9 cellular contexts compared by ENCODE assay signal in the genomic region with DNA sequence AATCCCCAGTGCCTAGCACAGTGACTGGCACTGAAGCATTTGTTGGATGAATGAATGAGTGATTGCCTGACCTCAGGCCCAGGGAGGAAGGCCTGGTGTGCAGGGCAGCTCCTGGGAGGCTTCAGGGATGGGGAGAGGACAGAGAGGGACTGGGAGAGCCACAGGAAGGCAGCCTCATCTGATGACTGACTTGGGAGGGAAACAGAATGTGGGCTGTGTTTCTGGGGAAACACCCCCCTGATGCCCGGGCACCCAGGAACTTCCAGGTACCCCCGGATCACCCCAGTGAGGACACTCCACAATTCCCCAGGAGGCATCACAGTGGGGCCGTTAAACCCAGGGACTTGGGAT.
DNase-seq lines count a peak whose midpoint lies in the region; ATAC-seq and TF ChIP-seq lines count a peak whose summit lies in the region.
"Had no signal": no experiment of that assay in that cellular context is flagged by ENCODE, and none has a peak within 500 bp of the region (broad histone marks: within the 10 kb centered on the region; RNA-seq: fewer than 3 reads in every experiment).

No MANE protein-coding gene starts in this region.

- H3K36me3 Mint-ChIP-seq in activated naive CD4-positive, alpha-beta T cell treated with anti-CD3 and anti-CD28 coated beads, Interleukin-2, amount 10 ng/mL, durations not matched to agents 7 days and 5 days, result peaks cover 9% of the 10 kb centered on the region
- H3K36me3 Mint-ChIP-seq in naive B cell, result peaks cover 0 to 6% of the 10 kb centered on the region in 2 donors
- H3K36me3 Mint-ChIP-seq in type B pancreatic cell, result no peaks in the 10 kb centered on the region

- H3K4me3 ChIP-seq in mammary epithelial cell (replicated peaks in 1 of 3; ENCODE audit: insufficient read depth in 1 of 3, low read depth in 2 of 3, low read length in 3 of 3) (no peak overlapping the region), BE2C (ENCODE audit: low read depth, low read length) (no peak overlapping the region)

- peak overlapping the region; percentile 58 for H3K4me3 Mint-ChIP-seq in activated naive CD4-positive, alpha-beta T cell treated with anti-CD3 and anti-CD28 coated beads, Interleukin-2, amount 10 ng/mL, durations not matched to agents 7 days and 5 days
- H3K4me3 Mint-ChIP-seq in naive B cell, result peak overlapping the region; percentile 57 to 92 (median 82)
- H3K4me3 Mint-ChIP-seq in type B pancreatic cell, result peak overlapping the region; percentile 83

- peak overlapping the region; percentile 84 for H3K27ac Mint-ChIP-seq in activated naive CD4-positive, alpha-beta T cell treated with anti-CD3 and anti-CD28 coated beads, Interleukin-2, amount 10 ng/mL, durations not matched to agents 7 days and 5 days
- peak overlapping the region in 4 of 6 donors; percentile 70 to 95 (median 90) for H3K27ac Mint-ChIP-seq in naive B cell
- peak overlapping the region; percentile 93 for H3K27ac Mint-ChIP-seq in type B pancreatic cell

- no TSS peak for BruUV-seq in mammary epithelial cell (replicated peaks; lab: Mats Ljungman, UMichigan)

- no peak for ATAC-seq in naive B cell (ENCODE audit: low read depth in 2 of 2)

- H3K4me2 ChIP-seq in mammary epithelial cell (ENCODE audit: insufficient read depth, low read depth, low read length), result no peak overlapping the region

- dilution Hi-C loops in mammary epithelial cell (cut with HindIII; ENCODE audit: low sequenced_read_pairs), result no loop called here

- 17% methylated on average over 1 of the region's 3 CpGs for WGBS in mammary epithelial cell (ENCODE audit: low coverage, missing lambda C conversion rate)

- in situ Hi-C loops in mammary epithelial cell (cut with MboI; ENCODE audit: low sequenced_read_pairs in 2 of 2), result loop anchor here in 1 of 2 donors (25.0 kb wide), 1 partner anchor 350 kb away; no protein-coding TSS in a partner anchor

- CTCF ChIA-PET in activated naive CD4-positive, alpha-beta T cell treated with anti-CD3 and anti-CD28 coated beads, Interleukin-2, amount 10 ng/mL, durations not matched to agents 7 days and 5 days (lab: Charles Lee), result no interaction called here
- CTCF ChIA-PET in mammary epithelial cell (lab: Charles Lee; ENCODE audit: low non-redundant PET), result no interaction called here

- TF ChIP-seq CTCF in mammary epithelial cell (conservative IDR thresholded peaks at IDR 0.05 in 1 of 2, IDR thresholded peaks at IDR 0.05 in 1 of 2; ENCODE audit: extremely low read depth in 1 of 2, insufficient read depth in 1 of 2, low read depth in 1 of 2, low read length in 2 of 2), result no peak
- no peak for TF ChIP-seq CTCF in type B pancreatic cell (conservative IDR thresholded peaks at IDR 0.05)
- TF ChIP-seq CTCF in BE2C (IDR thresholded peaks at IDR 0.05; ENCODE audit: low read depth, low read length), result no peak

- peaks cover 55% of the 10 kb centered on the region for H3K27me3 Mint-ChIP-seq in activated naive CD4-positive, alpha-beta T cell treated with anti-CD3 and anti-CD28 coated beads, Interleukin-2, amount 10 ng/mL, durations not matched to agents 7 days and 5 days
- H3K27me3 Mint-ChIP-seq in naive B cell (peaks cover 10 to 39% (median 27%) of the 10 kb centered on the region in 3 donors), type B pancreatic cell (no peaks in the 10 kb centered on the region)

- no peaks in the 10 kb centered on the region for H3K9me3 Mint-ChIP-seq in activated naive CD4-positive, alpha-beta T cell treated with anti-CD3 and anti-CD28 coated beads, Interleukin-2, amount 10 ng/mL, durations not matched to agents 7 days and 5 days
- no peaks in the 10 kb centered on the region for H3K9me3 Mint-ChIP-seq in naive B cell
- H3K9me3 Mint-ChIP-seq in type B pancreatic cell, result no peaks in the 10 kb centered on the region

- DNase-seq in activated naive CD4-positive, alpha-beta T cell treated with anti-CD3 and anti-CD28 coated beads, Interleukin-2, amount 10 ng/mL, durations not matched to agents 7 days and 5 days, result no peak
- no peak for DNase-seq in activated naive CD4-positive, alpha-beta T cell (lab: John Stamatoyannopoulos, UW)
- no peak for DNase-seq in mammary epithelial cell
- no peak for DNase-seq in naive B cell
- DNase-seq in type B pancreatic cell (ENCODE audit: extremely low spot score, unreplicated experiment), result no peak
- DNase-seq in activated effector memory CD4-positive, alpha-beta T cell treated with anti-CD3 and anti-CD28 coated beads, Interleukin-2, amount 50 U/mL, for 16 hours, result no peak
- no peak for DNase-seq in BE2C
- DNase-seq in iPS-NIHi7 (ENCODE audit: extremely low spot score), result no peak
- DNase-seq: amniotic stem cell had no signal

- H3K27ac ChIP-seq in mammary epithelial cell (ENCODE audit: insufficient read depth, low read depth, low read length), result peak overlapping the region; percentile 38

- peaks cover 48% of the 10 kb centered on the region for H3K4me1 ChIP-seq in mammary epithelial cell (ENCODE audit: insufficient read depth, low read length)
- peaks cover 48% of the 10 kb centered on the region for H3K4me1 ChIP-seq in BE2C

- no peaks in the 10 kb centered on the region for H3K79me2 ChIP-seq in mammary epithelial cell (ENCODE audit: insufficient read depth, low read length)

- H3K36me3 ChIP-seq in mammary epithelial cell (ENCODE audit: insufficient read depth, low read length) (no peaks in the 10 kb centered on the region), BE2C (no peaks in the 10 kb centered on the region)

- peak overlapping the region; percentile 63 for H2AFZ ChIP-seq in mammary epithelial cell (ENCODE audit: low read depth, low read length)

- H4K20me1 ChIP-seq in mammary epithelial cell (ENCODE audit: insufficient read depth, low read length), result no peaks in the 10 kb centered on the region

- peaks cover 69% of the 10 kb centered on the region for H3K4me1 Mint-ChIP-seq in activated naive CD4-positive, alpha-beta T cell treated with anti-CD3 and anti-CD28 coated beads, Interleukin-2, amount 10 ng/mL, durations not matched to agents 7 days and 5 days
- H3K4me1 Mint-ChIP-seq in naive B cell (peaks cover 23 to 33% (median 33%) of the 10 kb centered on the region in 3 donors), type B pancreatic cell (ENCODE audit: unreplicated experiment) (peaks cover 57% of the 10 kb centered on the region)

- H3K9me3 ChIP-seq in mammary epithelial cell (replicated peaks; ENCODE audit: insufficient read depth, low read length) (no peaks in the 10 kb centered on the region), BE2C (no peaks in the 10 kb centered on the region)

- intact Hi-C loops in mammary epithelial cell (cut with micrococcal nuclease), result no loop called here

- H3K27me3 ChIP-seq in mammary epithelial cell (ENCODE audit: insufficient read depth, low read length) (no peaks in the 10 kb centered on the region), BE2C (no peaks in the 10 kb centered on the region)

- H3K9ac ChIP-seq in mammary epithelial cell (ENCODE audit: insufficient read depth, low read length), result no peak overlapping the region
